ENCODE assay signal across 16 cellular contexts in genomic region chr2:8462280-8462679, GRCh38.
"Had no signal": no experiment of that assay in that cellular context is flagged by ENCODE, and none has a peak within 500 bp of the region (broad histone marks: within the 10 kb centered on the region; RNA-seq: fewer than 3 reads in every experiment).

No MANE protein-coding gene starts in this region.

- H3K27ac Mint-ChIP-seq: activated naive CD8-positive, alpha-beta T cell; activated T-helper 1 cell treated with anti-CD3 and anti-CD28 coated beads, Interleukin-12 subunit alpha, Interleukin-12 subunit beta, Interleukin-2, Interleukin-4 antibody, amounts not matched to agents 30 ng/mL and 10 ng/mL and 1 ng/mL, durations not matched to agents 14 hours and 24 hours and 36 hours; naive thymus-derived CD4-positive, alpha-beta T cell had no signal

- H3K4me3 ChIP-seq: body of pancreas, ovary, psoas muscle, smooth muscle cell, thoracic aorta, upper lobe of left lung had no signal

- H3K4me1 ChIP-seq: psoas muscle had no signal

- H3K27ac ChIP-seq: body of pancreas, ovary, psoas muscle, thoracic aorta, upper lobe of left lung, VCaP had no signal

- H3K4me3 Mint-ChIP-seq: activated naive CD8-positive, alpha-beta T cell; activated T-helper 1 cell treated with anti-CD3 and anti-CD28 coated beads, Interleukin-12 subunit alpha, Interleukin-12 subunit beta, Interleukin-2, Interleukin-4 antibody, amounts not matched to agents 30 ng/mL and 10 ng/mL and 1 ng/mL, durations not matched to agents 14 hours and 24 hours and 36 hours; naive thymus-derived CD4-positive, alpha-beta T cell had no signal

- H3K27me3 Mint-ChIP-seq: T-helper 17 cell had no signal

- DNase-seq: activated CD4-positive, alpha-beta T cell treated with anti-CD3 and anti-CD28 coated beads, Interleukin-2, amount 50 U/mL, for 4 hours; activated gamma-delta T cell treated with Interleukin-2 at 50 U/mL for 16 hours; amygdala; body of pancreas; mesenchymal stem cell; naive thymus-derived CD4-positive, alpha-beta T cell; ovary; psoas muscle; stimulated activated CD4-positive, alpha-beta T cell treated with anti-CD3 and anti-CD28 coated beads, Interleukin-4, amount 100 ng/mL, for 1 hour; T-helper 17 cell; upper lobe of left lung had no signal

- H3K36me3 ChIP-seq: ovary, thoracic aorta, upper lobe of left lung had no signal

- H3K9me3 ChIP-seq: ovary, psoas muscle, thoracic aorta, upper lobe of left lung had no signal

- H3K27me3 ChIP-seq: body of pancreas, ovary, upper lobe of left lung had no signal

- ATAC-seq: body of pancreas; naive thymus-derived CD4-positive, alpha-beta T cell; T-helper 17 cell had no signal
